ENCODE assay signal across 8 cellular contexts in genomic region chr16:720990-721764, GRCh38. TPM values are rescaled to one million over a fixed set of nuclear protein-coding genes. Genes with fewer than 3 reads are reported as not detected.
DNase-seq lines count a peak whose midpoint lies in the region; ATAC-seq and TF ChIP-seq lines count a peak whose summit lies in the region.

Gene ANTKMT, plus strand, starts transcription at chr16:721146. Its CDS starts 129 bp downstream, at chr16:721275.

- peak within 1 kb of the TSS; percentile 58; the same call in 1 of the 2 replicates for H3K18ac ChIP-seq in IMR-90 (ENCODE audit: low read depth, low read length)

- H3K36me3 ChIP-seq in IMR-90 (ENCODE audit: control insufficient read depth, insufficient read depth, low read length) = peaks cover 1% of the 10 kb centered on the region; the same call in 1 of the 2 replicates
- H3K36me3 ChIP-seq in RWPE2 (ENCODE audit: low read depth) = peaks cover 7% of the 10 kb centered on the region; the same call in 1 of the 2 replicates

- H4K91ac ChIP-seq in IMR-90 (ENCODE audit: insufficient read depth, low read depth, low read length) = peak within 1 kb of the TSS; percentile 81

- H3K27me3 ChIP-seq in IMR-90 (ENCODE audit: control insufficient read depth, insufficient read depth, low read length) (no peaks in the 10 kb centered on the region), RWPE2 (ENCODE audit: insufficient read depth, poor library complexity, severe bottlenecking) (no peaks in the 10 kb centered on the region)

- peak within 1 kb of the TSS; percentile 92 for H2AK9ac ChIP-seq in IMR-90 (replicated peaks; ENCODE audit: low read depth, low read length, poor library complexity)

- no peaks in the 10 kb centered on the region for H3K9me3 Mint-ChIP-seq in nephron

- TF ChIP-seq POLR2A in IMR-90 (IDR thresholded peaks at IDR 0.05; ENCODE audit: low read depth, low read length) = 0 out of 2 replicates have a peak, but pooled peaks have one; percentile 10

- H3K23ac ChIP-seq in IMR-90 (ENCODE audit: low read depth, low read length) = peak within 1 kb of the TSS; percentile 28; the same call in 1 of the 2 replicates

- intact Hi-C loops in IMR-90 (cut with micrococcal nuclease) = no loop called here

- POLR2A ChIA-PET in IMR-90 (lab: Charles Lee; ENCODE audit: unreplicated experiment) = no interaction called here

- H3K9me3 ChIP-seq in IMR-90 (ENCODE audit: control insufficient read depth, insufficient read depth, low read length) (no peaks in the 10 kb centered on the region), RWPE2 (ENCODE audit: severe bottlenecking) (no peaks in the 10 kb centered on the region)

- peak within 1 kb of the TSS; percentile 95 for H2AK5ac ChIP-seq in IMR-90 (ENCODE audit: low read depth, low read length)

- peak within 1 kb of the TSS; percentile 88 for H3K4ac ChIP-seq in IMR-90 (ENCODE audit: low read depth, low read length)

- peak within 1 kb of the TSS; percentile 96 for H2AFZ ChIP-seq in IMR-90 (replicated peaks; ENCODE audit: low read length, poor library complexity)

- no peak within 1 kb of the TSS for H2BK20ac ChIP-seq in IMR-90 (ENCODE audit: low read depth, low read length)

- H3K27ac Mint-ChIP-seq in nephron = peak within 1 kb of the TSS; percentile 88 to 94 (median 90)

- 6% methylated on average over 73 of the region's 106 CpGs; no CpG with 5 or more reads in 1 of the 2 experiments for WGBS in IMR-90 (ENCODE audit: extremely low coverage in 2 of 2, insufficient read length in 1 of 2), 2 experiments

- H3K4me3 Mint-ChIP-seq in nephron = peak within 1 kb of the TSS; percentile 84 to 90 (median 88)

- in situ Hi-C loops in IMR-90 (cut with MboI; ENCODE audit: low sequenced_read_pairs) = loop anchor here (25.0 kb wide), 1 partner anchor 341 kb away; the partner anchor contains the start of gene SSTR5

- H3K79me1 ChIP-seq in IMR-90 (ENCODE audit: low read depth in 1 of 2, low read length in 2 of 2) = peaks cover 13 to 18% of the 10 kb centered on the region in 2 experiments

- no peaks in the 10 kb centered on the region for H3K9me1 ChIP-seq in IMR-90 (ENCODE audit: insufficient read depth, low read length)

- H2BK15ac ChIP-seq in IMR-90 (ENCODE audit: low read depth, low read length) = no peak within 1 kb of the TSS

- no peaks in the 10 kb centered on the region for H3K36me3 Mint-ChIP-seq in nephron (ENCODE audit: low read depth)

- TF ChIP-seq RAD21 in IMR-90 (IDR thresholded peaks at IDR 0.05; ENCODE audit: low read length) = no peak

- peaks cover 12% of the 10 kb centered on the region for H3K27me3 Mint-ChIP-seq in nephron (ENCODE audit: low read depth)

- dilution Hi-C loops in IMR-90 (cut with HindIII; ENCODE audit: low sequenced_read_pairs, unreplicated experiment) = no loop called here

- H2BK5ac ChIP-seq in IMR-90 (ENCODE audit: low read depth, low read length, poor library complexity, severe bottlenecking) = peak within 1 kb of the TSS; percentile 93

- ATAC-seq in GM21529 (IDR thresholded peaks at IDR 0.05; ENCODE audit: unreplicated experiment) (peak; percentile 65), IMR-90 (ENCODE audit: low read depth) (peak; percentile 88), RWPE2 (ENCODE audit: low read depth) (peak; percentile 62)

- H4K5ac ChIP-seq in IMR-90 (ENCODE audit: low read depth, low read length) = peak within 1 kb of the TSS; percentile 95

- no peak for TF ChIP-seq CTCF in IMR-90 (conservative IDR thresholded peaks at IDR 0.05; ENCODE audit: low read depth, low read length)
- peak; percentile 5 for TF ChIP-seq CTCF in RWPE2 (IDR thresholded peaks at IDR 0.05; ENCODE audit: poor library complexity, severe bottlenecking)
- TF ChIP-seq CTCF in nephron (IDR thresholded peaks at IDR 0.05; ENCODE audit: unreplicated experiment in 3 of 3) = no peak

- H4K8ac ChIP-seq in IMR-90 (ENCODE audit: low read depth in 2 of 2, low read length in 2 of 2) = peak within 1 kb of the TSS; percentile 92 to 94

- H3K4me2 ChIP-seq in IMR-90 (ENCODE audit: low read depth, low read length) = peak within 1 kb of the TSS; percentile 79

- CTCF ChIA-PET in IMR-90 (lab: Yijun Ruan, JAX) = no interaction called here

- peak within 1 kb of the TSS; percentile 64 for H3K56ac ChIP-seq in IMR-90 (ENCODE audit: extremely low read depth, insufficient read depth, low read length)

- H3K4me1 ChIP-seq in IMR-90 (ENCODE audit: control insufficient read depth, insufficient read depth, low read length) (peaks cover 13% of the 10 kb centered on the region), RWPE2 (ENCODE audit: insufficient read depth, poor library complexity, severe bottlenecking) (peaks cover 3% of the 10 kb centered on the region)

- DNase-seq in DMS79 treated with DMSO at 0.1 percent for 48 hours (lab: John Stamatoyannopoulos, UW) (peak; percentile 53), IMR-90 (peak; percentile 64), RWPE2 (ENCODE audit: low spot score) (peak; percentile 91), fibroblast of the conjunctiva (ENCODE audit: low read depth) (peak; percentile 39), superior temporal gyrus (ENCODE audit: extremely low spot score) (peak; percentile 76)
- DNase-seq in activated effector memory CD4-positive, alpha-beta T cell treated with anti-CD3 and anti-CD28 coated beads, Interleukin-2, amount 50 U/mL, for 16 hours = peak; percentile 90

- H3K14ac ChIP-seq in IMR-90 (replicated peaks; ENCODE audit: low read depth, low read length) = peak within 1 kb of the TSS; percentile 49; the same call in 1 of the 2 replicates

- BruUV-seq in IMR-90 (replicated peaks; lab: Mats Ljungman, UMichigan) = no TSS peak

- peak within 1 kb of the TSS; percentile 88 for H3K9ac ChIP-seq in IMR-90 (ENCODE audit: low read depth, low read length)

- peak within 1 kb of the TSS; percentile 97 for H3K27ac ChIP-seq in IMR-90 (ENCODE audit: insufficient read depth, low read length)
- peak within 1 kb of the TSS; percentile 85 for H3K27ac ChIP-seq in RWPE2 (ENCODE audit: poor library complexity, severe bottlenecking)

- H3K4me3 ChIP-seq in IMR-90 (ENCODE audit: insufficient read depth, low read depth, low read length) (peak within 1 kb of the TSS; percentile 98), RWPE2 (ENCODE audit: severe bottlenecking) (peak within 1 kb of the TSS; percentile 73)

- H4K20me1 ChIP-seq in IMR-90 (ENCODE audit: insufficient read depth, low read length) = peaks cover 6% of the 10 kb centered on the region

- peaks cover 11% of the 10 kb centered on the region for H3K4me1 Mint-ChIP-seq in nephron

- H2BK120ac ChIP-seq in IMR-90 (ENCODE audit: low read depth, low read length) = peak within 1 kb of the TSS; percentile 10; the same call in 1 of the 2 replicates

TF ChIP-seq in IMR-90, 13 proteins besides CTCF, POLR2A, EP300 and RAD21:
- TF ChIP-seq CEBPB (IDR thresholded peaks at IDR 0.05; ENCODE audit: low read depth, low read length) (no peak), CHD1 (IDR thresholded peaks at IDR 0.05; ENCODE audit: low read depth, low read length) (peak; percentile 68; the same call in 1 of the 2 replicates), BHLHE40 (IDR thresholded peaks at IDR 0.05; ENCODE audit: low read depth, low read length) (peak; percentile 78), MAFK (IDR thresholded peaks at IDR 0.05; ENCODE audit: low read depth, low read length) (no peak), RCOR1 (IDR thresholded peaks at IDR 0.05; ENCODE audit: insufficient replicate concordance, low read length) (no peak), ELK1 (IDR thresholded peaks at IDR 0.05; ENCODE audit: borderline replicate concordance, low read depth, low read length) (no peak)

RNA-seq across cellular contexts. Expression of gene ANTKMT, which starts in this region (rescaled TPM):
- total RNA-seq in IMR-90 (2012; rRNA removed) = 7.3 and 7.5 TPM in 2 replicates
- polyA plus RNA-seq in IMR-90 (2012; rRNA removed) = 16.2 and 25.7 TPM in 2 replicates
- polyA plus RNA-seq in IMR-90 (2012; cell fraction: cytosol; rRNA removed) = 62.9 and 94.1 TPM in 2 replicates
- 58.1 and 200 TPM in 2 replicates for polyA plus RNA-seq in IMR-90 (2012; cell fraction: nucleus; rRNA removed; ENCODE audit: low replicate concordance)

Comparison
In these comparisons a context has a peak if more than half of its experiments do, and no peak if none do; other contexts are left out.
1. Peak in every context shown above with its lines: DNase-seq, ATAC-seq, H3K4me3 ChIP-seq and H3K27ac ChIP-seq.
2. DNase-seq: peak in every context shown above with its lines; median percentile 91 in RWPE2; 90 in activated effector memory CD4-positive, alpha-beta T cell treated with anti-CD3 and anti-CD28 coated beads, Interleukin-2, amount 50 U/mL, for 16 hours; 76 in superior temporal gyrus; 64 in IMR-90; 53 in DMS79 treated with DMSO at 0.1 percent for 48 hours; 39 in fibroblast of the conjunctiva.